ENCODE assay signal across 12 cellular contexts in the genomic region with DNA sequence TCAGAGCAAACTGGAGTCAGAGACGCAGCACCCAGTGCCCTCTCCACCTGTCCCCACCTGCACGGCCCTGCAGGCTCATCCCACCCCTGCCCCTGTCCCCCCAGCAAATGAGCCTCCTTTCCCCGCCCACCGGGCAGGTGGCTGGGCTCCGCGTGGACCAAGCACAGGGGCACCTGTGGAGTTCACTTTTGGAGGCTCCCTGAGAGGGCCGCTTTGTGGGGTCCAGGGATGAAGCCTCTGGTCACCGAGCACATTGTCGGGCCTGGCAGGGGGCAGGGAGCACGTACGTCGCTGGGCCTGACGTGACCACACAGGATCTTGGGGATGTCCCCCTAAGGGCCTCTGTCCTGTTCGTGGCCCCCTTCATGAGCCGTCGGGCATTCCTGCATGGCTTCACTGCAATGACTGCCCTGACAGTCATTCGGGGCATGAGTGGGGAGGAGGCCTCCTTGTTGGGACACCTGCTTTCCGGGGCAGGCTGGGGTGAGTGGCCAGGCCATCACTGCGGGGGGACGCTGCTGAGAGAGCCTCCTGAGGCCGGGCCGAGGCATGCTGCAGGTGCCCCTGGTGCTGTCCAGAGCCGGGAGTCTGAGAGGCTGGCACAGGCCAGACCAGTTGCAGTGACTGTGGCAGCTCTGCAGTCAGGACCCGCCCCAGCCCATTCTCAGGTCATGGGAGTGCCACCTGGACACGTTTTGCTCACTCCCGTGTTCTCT. TPM values are rescaled to one million over a fixed set of nuclear protein-coding genes. Genes with fewer than 3 reads are reported as not detected.
DNase-seq lines count a peak whose midpoint lies in the region; ATAC-seq, FAIRE-seq and TF ChIP-seq lines count a peak whose summit lies in the region.
"Had no signal": no experiment of that assay in that cellular context is flagged by ENCODE, and none has a peak within 500 bp of the region (broad histone marks: within the 10 kb centered on the region; RNA-seq: fewer than 3 reads in every experiment).

No MANE protein-coding gene starts in this region.

- H3K4me1 ChIP-seq in BLaER1 (peaks cover 87% of the 10 kb centered on the region), kidney (ENCODE audit: control insufficient read depth in 1 of 2, insufficient read depth in 1 of 2, low read depth in 1 of 2, low read length in 2 of 2) (peaks cover 3 to 24% of the 10 kb centered on the region in 2 donors), skeletal muscle satellite cell (ENCODE audit: control insufficient read depth, insufficient read depth, low read length) (peaks cover 59% of the 10 kb centered on the region), foreskin keratinocyte (peaks cover 7% of the 10 kb centered on the region), ovary (ENCODE audit: insufficient read depth) (peaks cover 24% of the 10 kb centered on the region)

- peak overlapping the region; percentile 42; the same call in 1 of the 2 replicates for H3K9ac ChIP-seq in BLaER1
- H3K9ac ChIP-seq in kidney (ENCODE audit: low read length in 2 of 2), result peak overlapping the region in 1 of 2 donors; percentile 36
- H3K9ac ChIP-seq in skeletal muscle satellite cell (ENCODE audit: low read depth, low read length), result peak overlapping the region; percentile 61

- TF ChIP-seq EP300 in ovary (IDR thresholded peaks at IDR 0.05), result no peak

- no peak for TF ChIP-seq CTCF in kidney (IDR thresholded peaks at IDR 0.05; ENCODE audit: borderline replicate concordance, extremely low read depth, insufficient read depth)
- TF ChIP-seq CTCF in foreskin keratinocyte (conservative IDR thresholded peaks at IDR 0.05), result no peak
- no peak for TF ChIP-seq CTCF in ovary (IDR thresholded peaks at IDR 0.05)

- H3K27ac ChIP-seq in BLaER1 (peak overlapping the region; percentile 62; the same call in 1 of the 2 replicates), caudate nucleus (ENCODE audit: low read depth, low read length) (peak overlapping the region; percentile 70), kidney (ENCODE audit: low read depth in 2 of 2, low read length in 2 of 2) (peak overlapping the region in 1 of 2 donors; percentile 44), foreskin keratinocyte (no peak overlapping the region), ovary (peak overlapping the region in 1 of 2 donors; percentile 53)

- intact Hi-C loops in kidney (cut with DNase I) (no loop called here), ovary (cut with DNase I) (loop anchor here in 3 of 4 donors (5.0 to 10.0 kb wide), 4 partner anchors 73 to 325 kb away; partner anchors contain the start of genes ADARB1 (in 1 of the 3) and POFUT2 (in 1 of the 3))

- no peaks in the 10 kb centered on the region for H3K9me3 ChIP-seq in BLaER1
- no peaks in the 10 kb centered on the region for H3K9me3 ChIP-seq in kidney (ENCODE audit: control insufficient read depth in 1 of 2, low read length in 2 of 2)
- H3K9me3 ChIP-seq in skeletal muscle satellite cell (replicated peaks; ENCODE audit: low read length), result no peaks in the 10 kb centered on the region
- no peaks in the 10 kb centered on the region for H3K9me3 ChIP-seq in ovary

- no peak for DNase-seq in caudate nucleus (lab: John Stamatoyannopoulos, UW)
- DNase-seq in kidney, result peak; percentile 75
- DNase-seq in HuH-7.5 (ENCODE audit: low spot score), result no peak
- no peak for DNase-seq in foreskin keratinocyte
- no peak for DNase-seq in NOMO-1 treated with dmso at 0.1 percent for 144 hours (lab: John Stamatoyannopoulos, UW; ENCODE audit: unreplicated experiment)
- DNase-seq in ovary, result no peak
- DNase-seq: activated CD4-positive, alpha-beta T cell treated with anti-CD3 and anti-CD28 coated beads, Interleukin-2, amount 50 U/mL, for 1 hour; NCI-H1092; NCI-H2227 treated with DMSO at 0.1 percent for 48 hours; T-helper 2 cell had no signal

- TF ChIP-seq POLR2A in ovary (IDR thresholded peaks at IDR 0.05), result no peak

- H3K4me3 ChIP-seq in BLaER1 (peak overlapping the region; percentile 56), kidney (ENCODE audit: low read length in 2 of 2) (no peak overlapping the region), skeletal muscle satellite cell (ENCODE audit: low read length) (peak overlapping the region; percentile 38), ovary (no peak overlapping the region)

- H4K20me1 ChIP-seq in BLaER1, result peaks cover 98% of the 10 kb centered on the region

- no peak for ATAC-seq in foreskin keratinocyte

- H3K27me3 ChIP-seq in BLaER1, result no peaks in the 10 kb centered on the region
- no peaks in the 10 kb centered on the region for H3K27me3 ChIP-seq in skeletal muscle satellite cell (ENCODE audit: control insufficient read depth, insufficient read depth, low read length)
- H3K27me3 ChIP-seq in foreskin keratinocyte, result no peaks in the 10 kb centered on the region
- no peaks in the 10 kb centered on the region for H3K27me3 ChIP-seq in ovary

- H3K36me3 ChIP-seq in BLaER1 (peaks cover 47% of the 10 kb centered on the region), kidney (ENCODE audit: control insufficient read depth in 1 of 2, insufficient read depth in 2 of 2, low read length in 2 of 2) (peaks cover 0 to 8% of the 10 kb centered on the region in 2 donors), skeletal muscle satellite cell (ENCODE audit: insufficient read depth, low read length) (peaks cover 32% of the 10 kb centered on the region), ovary (no peaks in the 10 kb centered on the region)

- 71 to 83% (median 75%) methylated on average over 23 to 26 of the region's 26 CpGs for WGBS in ovary, 3 donors

- FAIRE-seq in kidney (lab: Jason Lieb, UNC), result no peak

- peak overlapping the region; percentile 91 for H3K4me2 ChIP-seq in BLaER1
- peak overlapping the region; percentile 53 for H3K4me2 ChIP-seq in skeletal muscle satellite cell (ENCODE audit: low read length)

RNA-seq across cellular contexts. Expression of gene SLX9, which starts 19.7 kb away (rescaled TPM):
- 27.1 TPM for total RNA-seq in kidney
- polyA plus RNA-seq in kidney (ENCODE audit: insufficient read depth, low read depth, low replicate concordance), result 35.1 TPM
- total RNA-seq in skeletal muscle satellite cell (2012; rRNA removed), result 18.1 and 25.6 TPM in 2 replicates
- 39.7 and 54.7 TPM in 2 replicates for total RNA-seq in foreskin keratinocyte
- 54.8 and 73.8 TPM in 2 replicates for polyA plus RNA-seq in foreskin keratinocyte
- total RNA-seq in ovary, result 10 to 100 TPM in 6 of 7 donors, 1 to 10 TPM in 1; 5.6 to 24.1 (median 17.2) TPM
- 10 to 100 TPM in 1 of 2 donors, 1 to 10 TPM in 1; 5.6 to 14.0 TPM for polyA plus RNA-seq in ovary

RNA-seq across cellular contexts. Expression of gene ITGB2, which starts 38.8 kb away (rescaled TPM):
- total RNA-seq in kidney, result 111 TPM
- 9.5 TPM for polyA plus RNA-seq in kidney (ENCODE audit: insufficient read depth, low read depth, low replicate concordance)
- total RNA-seq in skeletal muscle satellite cell (2012; rRNA removed), result 1.7 TPM in 1 of 2 replicates, not detected in the other
- total RNA-seq in foreskin keratinocyte, result 6.4 and 6.5 TPM in 2 replicates
- 5.0 and 5.2 TPM in 2 replicates for polyA plus RNA-seq in foreskin keratinocyte
- total RNA-seq in ovary, result 10 to 100 TPM in 6 of 7 donors, 1 to 10 TPM in 1; 9.6 to 58.3 (median 17.6) TPM
- 10 to 100 TPM; 13.0 to 31.1 TPM for polyA plus RNA-seq in ovary

Comparison
In these comparisons a context has a peak if more than half of its experiments do, and no peak if none do; other contexts are left out.
1. H3K4me3 ChIP-seq: peak in BLaER1 (single experiment) and skeletal muscle satellite cell (single experiment); none in kidney (0 of 2) and ovary (single experiment).